8 cellular contexts compared by ENCODE assay signal in the genomic region with DNA sequence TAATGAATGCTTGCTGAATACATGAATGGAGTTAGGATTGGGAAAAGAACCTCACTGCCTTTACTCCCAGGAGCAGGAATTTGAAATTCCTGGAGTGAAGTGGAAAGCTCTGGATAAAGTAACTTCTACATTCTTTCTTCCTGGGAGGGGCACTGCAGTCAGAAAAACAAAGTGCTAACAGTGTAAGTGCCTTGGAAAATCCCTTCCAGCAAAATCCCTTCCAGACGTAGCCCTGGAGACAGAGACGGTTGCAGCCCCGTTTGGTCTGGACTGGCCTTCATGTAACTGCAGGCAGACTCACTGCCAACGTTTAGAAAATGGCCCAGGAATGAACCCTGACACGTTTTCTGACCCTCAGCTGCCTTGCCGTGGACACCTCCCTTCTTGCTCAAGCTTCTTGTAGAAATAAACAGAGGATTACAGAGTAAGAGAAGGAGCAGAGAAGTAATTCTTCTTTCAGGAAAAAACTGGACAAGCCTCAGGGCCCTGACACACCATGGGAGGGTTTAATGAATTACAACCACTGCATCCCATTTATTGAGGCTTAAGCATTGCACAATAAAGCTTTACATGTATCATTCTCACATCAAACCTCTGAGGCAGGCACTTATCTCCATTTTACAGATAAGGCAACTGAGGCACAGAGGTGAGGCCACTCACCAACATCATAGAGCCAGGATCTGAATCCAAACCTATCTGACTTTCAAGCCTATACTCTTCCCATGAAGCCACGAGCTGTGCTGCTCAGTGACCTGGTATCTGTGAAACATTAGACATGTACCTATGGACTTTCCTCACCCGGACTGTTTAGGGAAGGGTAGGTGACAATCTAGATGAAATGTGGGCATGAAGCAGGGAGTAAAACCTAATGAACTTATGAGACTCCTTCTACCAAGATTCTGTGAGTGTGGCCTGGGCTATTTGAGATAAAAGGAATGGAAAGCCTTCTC. TPM values are rescaled to one million over a fixed set of nuclear protein-coding genes. Genes with fewer than 3 reads are reported as not detected.
A peak's percentile ranks its signal among the peaks of the same experiment; 100 is the strongest.
DNase-seq lines count a peak whose midpoint lies in the region; ATAC-seq and TF ChIP-seq lines count a peak whose summit lies in the region.

No MANE protein-coding gene starts in this region.

- peak overlapping the region; percentile 77 for H3K4me3 ChIP-seq in CD4-positive, CD25-positive, alpha-beta regulatory T cell (ENCODE audit: low read depth, low read length)
- no peak overlapping the region for H3K4me3 ChIP-seq in SK-N-MC
- peak overlapping the region in 2 of 4 experiments; percentile 3 to 24 for H3K4me3 ChIP-seq in fibroblast of lung (replicated peaks in 1 of 4; ENCODE audit: control extremely low read depth in 1 of 4, insufficient read depth in 1 of 4, low read depth in 3 of 4, low read length in 4 of 4)
- no peak overlapping the region for H3K4me3 ChIP-seq in neural progenitor cell

- peaks cover 44% of the 10 kb centered on the region for H3F3A ChIP-seq in neural progenitor cell (ENCODE audit: low read depth)

- no peak for ATAC-seq in CD4-positive, CD25-positive, alpha-beta regulatory T cell (ENCODE audit: low read depth in 2 of 2)

- H3K79me2 ChIP-seq in fibroblast of lung (ENCODE audit: control insufficient read depth, insufficient read depth, low read length), result peaks cover 82% of the 10 kb centered on the region
- peaks cover 73% of the 10 kb centered on the region for H3K79me2 ChIP-seq in neural progenitor cell (ENCODE audit: low read depth)

- no peaks in the 10 kb centered on the region for H3K27me3 ChIP-seq in CD4-positive, CD25-positive, alpha-beta regulatory T cell (ENCODE audit: control insufficient read depth, insufficient read depth, low read length)
- H3K27me3 ChIP-seq in fibroblast of lung (ENCODE audit: control insufficient read depth, insufficient read depth, low read length) (no peaks in the 10 kb centered on the region), neural progenitor cell (peaks cover 52% of the 10 kb centered on the region)

- H3K9me3 Mint-ChIP-seq in CD4-positive, CD25-positive, alpha-beta regulatory T cell, result peaks cover 0 to 3% (median 0%) of the 10 kb centered on the region in 7 donors
- H3K9me3 Mint-ChIP-seq in neural progenitor cell, result no peaks in the 10 kb centered on the region

- TF ChIP-seq CTCF in fibroblast of lung (conservative IDR thresholded peaks at IDR 0.05 in 1 of 2, IDR thresholded peaks at IDR 0.05 in 1 of 2; ENCODE audit: low read depth in 1 of 2, low read length in 2 of 2) (no peak), neural progenitor cell (IDR thresholded peaks at IDR 0.05) (no peak)

- H3K9ac ChIP-seq in SK-N-MC (ENCODE audit: insufficient read length) (no peak overlapping the region), fibroblast of lung (ENCODE audit: insufficient read depth, low read length) (peak overlapping the region; percentile 45), neural progenitor cell (no peak overlapping the region)

- H3K4me1 Mint-ChIP-seq in CD4-positive, CD25-positive, alpha-beta regulatory T cell, result peaks cover 28 to 100% (median 81%) of the 10 kb centered on the region in 4 donors
- peaks cover 92% of the 10 kb centered on the region for H3K4me1 Mint-ChIP-seq in neural progenitor cell

- H2AFZ ChIP-seq in fibroblast of lung (ENCODE audit: low read length), result no peak overlapping the region
- no peak overlapping the region for H2AFZ ChIP-seq in neural progenitor cell (replicated peaks)

- H3K27ac Mint-ChIP-seq in CD4-positive, CD25-positive, alpha-beta regulatory T cell, result peak overlapping the region; percentile 58 to 96 (median 96)
- H3K27ac Mint-ChIP-seq in neural progenitor cell, result peak overlapping the region; percentile 42

- peaks cover 7% of the 10 kb centered on the region for H3K27me3 Mint-ChIP-seq in CD4-positive, CD25-positive, alpha-beta regulatory T cell
- H3K27me3 Mint-ChIP-seq in neural progenitor cell (ENCODE audit: insufficient read depth, low read depth), result peaks cover 12% of the 10 kb centered on the region

- H3K36me3 Mint-ChIP-seq in CD4-positive, CD25-positive, alpha-beta regulatory T cell, result peaks cover 14% of the 10 kb centered on the region
- peaks cover 2% of the 10 kb centered on the region for H3K36me3 Mint-ChIP-seq in neural progenitor cell

- no peaks in the 10 kb centered on the region for H3K9me3 ChIP-seq in CD4-positive, CD25-positive, alpha-beta regulatory T cell (ENCODE audit: control insufficient read depth in 2 of 2, low read length in 2 of 2)
- H3K9me3 ChIP-seq in SK-N-MC (ENCODE audit: low read depth, low read length), result no peaks in the 10 kb centered on the region
- H3K9me3 ChIP-seq in fibroblast of lung (ENCODE audit: control insufficient read depth, insufficient read depth, low read depth, low read length), result no peaks in the 10 kb centered on the region
- no peaks in the 10 kb centered on the region for H3K9me3 ChIP-seq in neural progenitor cell (ENCODE audit: low read depth)

- H3K4me2 ChIP-seq in fibroblast of lung (ENCODE audit: extremely low read depth, insufficient read depth, low read length) (peak overlapping the region; percentile 51), neural progenitor cell (peak overlapping the region; percentile 87)

- H3K4me1 ChIP-seq in CD4-positive, CD25-positive, alpha-beta regulatory T cell (ENCODE audit: control insufficient read depth, insufficient read depth, low read length, poor library complexity, severe bottlenecking), result peaks cover 93% of the 10 kb centered on the region
- H3K4me1 ChIP-seq in fibroblast of lung (ENCODE audit: control insufficient read depth, extremely low read depth, insufficient read depth, low read length), result peaks cover 70% of the 10 kb centered on the region
- peaks cover 74% of the 10 kb centered on the region for H3K4me1 ChIP-seq in neural progenitor cell

- peak overlapping the region; percentile 83 for H3K27ac ChIP-seq in CD4-positive, CD25-positive, alpha-beta regulatory T cell (ENCODE audit: insufficient read depth, low read length, poor library complexity, severe bottlenecking)
- H3K27ac ChIP-seq in SK-N-MC (peak overlapping the region; percentile 68; the same call in 1 of the 2 replicates), fibroblast of lung (ENCODE audit: insufficient read depth, low read length) (peak overlapping the region; percentile 91), neural progenitor cell (no peak overlapping the region)

- H4K20me1 ChIP-seq in fibroblast of lung (ENCODE audit: control insufficient read depth, extremely low read depth, insufficient read depth, low read length) (no peaks in the 10 kb centered on the region), neural progenitor cell (ENCODE audit: low read depth) (peaks cover 99% of the 10 kb centered on the region)

- DNase-seq in CD4-positive, CD25-positive, alpha-beta regulatory T cell, result no peak
- no peak for DNase-seq in SK-N-MC (ENCODE audit: low read depth, low spot score)
- peak; percentile 82 to 98 for DNase-seq in fibroblast of lung (ENCODE audit: low read depth in 2 of 2)
- no peak for DNase-seq in neural progenitor cell (ENCODE audit: low spot score)
- DNase-seq in NCI-H2196 treated with DMSO at 0.1 percent for 48 hours (lab: John Stamatoyannopoulos, UW; ENCODE audit: unreplicated experiment), result no peak
- DNase-seq in stimulated activated CD4-positive, alpha-beta T cell treated with anti-CD3 and anti-CD28 coated beads, Interleukin-4, amount 100 ng/mL, for 4 hours, result no peak
- DNase-seq in effector CD4-positive, alpha-beta T cell, result no peak
- no peak for DNase-seq in HuH-7.5 (ENCODE audit: low spot score)

- peak overlapping the region in 3 of 4 donors; percentile 41 to 91 (median 78) for H3K4me3 Mint-ChIP-seq in CD4-positive, CD25-positive, alpha-beta regulatory T cell
- H3K4me3 Mint-ChIP-seq in neural progenitor cell, result peak overlapping the region; percentile 84

- peaks cover 11% of the 10 kb centered on the region for H3K36me3 ChIP-seq in CD4-positive, CD25-positive, alpha-beta regulatory T cell (ENCODE audit: control insufficient read depth, insufficient read depth, low read length)
- H3K36me3 ChIP-seq in SK-N-MC (ENCODE audit: insufficient read depth, low read length) (no peaks in the 10 kb centered on the region), fibroblast of lung (ENCODE audit: control insufficient read depth, insufficient read depth, low read length) (peaks cover 4% of the 10 kb centered on the region), neural progenitor cell (no peaks in the 10 kb centered on the region)

RNA-seq across cellular contexts. Expression of a gene that starts 7.8 kb away (rescaled TPM):
- total RNA-seq in CD4-positive, CD25-positive, alpha-beta regulatory T cell, result 68.4 TPM
- polyA plus RNA-seq in CD4-positive, CD25-positive, alpha-beta regulatory T cell, result 10 to 100 TPM; 10.9 to 16.8 (median 12.5) TPM
- 5.4 and 6.8 TPM in 2 replicates for total RNA-seq in fibroblast of lung
- 11.1 and 18.8 TPM in 2 replicates for polyA plus RNA-seq in fibroblast of lung
- 11.1 and 18.6 TPM in 2 replicates for polyA plus RNA-seq in fibroblast of lung (2012)
- 23.7 and 30.0 TPM in 2 replicates for polyA minus RNA-seq in fibroblast of lung (ENCODE audit: low replicate concordance)
- total RNA-seq in neural progenitor cell (ENCODE audit: low replicate concordance), result 1.6 and 4.4 TPM in 2 replicates

RNA-seq across cellular contexts. Expression of a gene that starts 23.2 kb away (rescaled TPM):
- total RNA-seq in CD4-positive, CD25-positive, alpha-beta regulatory T cell, result not detected
- under 1 TPM in 1 of 4 donors, not detected in 3; 0.51 TPM for polyA plus RNA-seq in CD4-positive, CD25-positive, alpha-beta regulatory T cell
- total RNA-seq in fibroblast of lung, result 0.26 and 0.33 TPM in 2 replicates
- 0.24 and 0.42 TPM in 2 replicates for polyA plus RNA-seq in fibroblast of lung
- 0.20 and 0.54 TPM in 2 replicates for polyA plus RNA-seq in fibroblast of lung (2012)
- not detected in 2 replicates for polyA minus RNA-seq in fibroblast of lung (ENCODE audit: low replicate concordance)
- total RNA-seq in neural progenitor cell (ENCODE audit: low replicate concordance), result 0.53 and 1.7 TPM in 2 replicates

Comparison
In these comparisons a context has a peak if more than half of its experiments do, and no peak if none do; other contexts are left out.
1. DNase-seq: peak in fibroblast of lung (2 of 2); none in CD4-positive, CD25-positive, alpha-beta regulatory T cell (0 of 3), SK-N-MC (single experiment), neural progenitor cell (single experiment), NCI-H2196 treated with DMSO at 0.1 percent for 48 hours (single experiment), stimulated activated CD4-positive, alpha-beta T cell treated with anti-CD3 and anti-CD28 coated beads, Interleukin-4, amount 100 ng/mL, for 4 hours (0 of 2), effector CD4-positive, alpha-beta T cell (single experiment) and HuH-7.5 (single experiment).